2 cellular contexts compared by ENCODE assay signal in genomic region chr10:123361832-123362231, GRCh38.
TF ChIP-seq lines count a peak whose summit lies in the region.

No MANE protein-coding gene starts in this region.

TF ChIP-seq in GM23338, 12 proteins besides CTCF, POLR2A, EP300 and RAD21:
- TF ChIP-seq EZH2phosphoT487 (IDR thresholded peaks at IDR 0.05; ENCODE audit: unreplicated experiment) (no peak), EZH2 (IDR thresholded peaks at IDR 0.05; ENCODE audit: low read depth, unreplicated experiment) (no peak), JUNB (IDR thresholded peaks at IDR 0.05; ENCODE audit: unreplicated experiment) (no peak), ETS1 (IDR thresholded peaks at IDR 0.05) (no peak), STAT1 (IDR thresholded peaks at IDR 0.05; ENCODE audit: unreplicated experiment) (no peak), NANOG (IDR thresholded peaks at IDR 0.05; ENCODE audit: borderline replicate concordance) (no peak), REST (IDR thresholded peaks at IDR 0.05; ENCODE audit: unreplicated experiment) (no peak)

TF ChIP-seq in H1, 55 proteins besides CTCF, POLR2A, EP300 and RAD21:
- TF ChIP-seq CHD2 (IDR thresholded peaks at IDR 0.05; ENCODE audit: low read length) (no peak), JUN (IDR thresholded peaks at IDR 0.05; ENCODE audit: low read depth, low read length) (no peak), SP4 (IDR thresholded peaks at IDR 0.05; ENCODE audit: low read length) (no peak), MAFK (IDR thresholded peaks at IDR 0.05; ENCODE audit: low read depth, low read length) (no peak), JUND (IDR thresholded peaks at IDR 0.05; ENCODE audit: low read length) (no peak), CREB1 (IDR thresholded peaks at IDR 0.05) (no peak), KDM1A (IDR thresholded peaks at IDR 0.05; ENCODE audit: borderline replicate concordance, low read length) (no peak), CEBPB (IDR thresholded peaks at IDR 0.05; ENCODE audit: low read depth, low read length) (no peak), CBX5 (IDR thresholded peaks at IDR 0.05; ENCODE audit: low read depth, low read length) (no peak), YY1 (IDR thresholded peaks at IDR 0.05; ENCODE audit: low read depth, low read length) (no peak), RXRA (IDR thresholded peaks at IDR 0.05; ENCODE audit: insufficient read depth, low read depth, low read length) (no peak), HDAC2 (IDR thresholded peaks at IDR 0.05; ENCODE audit: borderline replicate concordance in 1 of 2, low read depth in 2 of 2, low read length in 2 of 2) (no peak), BRCA1 (IDR thresholded peaks at IDR 0.05; ENCODE audit: low read depth, low read length) (no peak), PHF8 (conservative IDR thresholded peaks at IDR 0.05; ENCODE audit: low read depth, low read length) (no peak), GABPA (IDR thresholded peaks at IDR 0.05; ENCODE audit: borderline replicate concordance, insufficient read depth, low read length) (no peak), RNF2 (IDR thresholded peaks at IDR 0.05; ENCODE audit: borderline replicate concordance, low read depth, low read length, missing control alignments, poor library complexity, severe bottlenecking) (no peak)
- TF ChIP-seq, protein P1, sequence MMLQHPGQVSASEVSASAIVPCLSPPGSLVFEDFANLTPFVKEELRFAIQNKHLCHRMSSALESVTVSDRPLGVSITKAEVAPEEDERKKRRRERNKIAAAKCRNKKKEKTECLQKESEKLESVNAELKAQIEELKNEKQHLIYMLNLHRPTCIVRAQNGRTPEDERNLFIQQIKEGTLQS (IDR thresholded peaks at IDR 0.05; ENCODE audit: insufficient read depth, low read depth, low read length) = no peak
TF ChIP-seq in H1: peak in this region for 0.
